2 cellular contexts compared by ENCODE assay signal in the genomic region with DNA sequence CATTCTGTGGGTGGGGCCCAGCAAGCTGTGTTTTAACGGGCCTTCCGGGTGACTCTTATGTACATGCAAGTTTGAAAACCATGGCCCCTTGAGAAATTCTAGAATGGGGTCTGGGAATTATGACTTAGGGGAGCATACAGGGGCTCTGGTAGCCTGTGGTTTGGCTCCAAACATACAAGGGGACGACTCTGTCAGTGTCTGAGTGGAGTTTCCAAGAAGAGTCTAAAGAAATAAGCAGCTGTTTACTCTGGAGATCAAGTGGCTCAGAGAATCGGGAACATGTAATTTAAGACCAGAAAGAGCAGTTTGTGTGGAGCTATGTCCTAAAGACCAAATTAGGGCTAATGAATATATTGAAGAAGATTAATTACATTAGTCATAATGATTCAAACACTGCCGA.
A peak's percentile ranks its signal among the peaks of the same experiment; 100 is the strongest.
TF ChIP-seq lines count a peak whose summit lies in the region.

No MANE protein-coding gene starts in this region.

TF ChIP-seq in HEK293, 187 proteins besides CTCF, POLR2A, EP300 and RAD21:
- TF ChIP-seq ZBTB6 (tag by site-specific recombination; IDR thresholded peaks at IDR 0.05) (no peak), SCRT2 (tag by site-specific recombination; IDR thresholded peaks at IDR 0.05) (no peak), ZNF843 (tag by site-specific recombination; IDR thresholded peaks at IDR 0.05) (no peak), ZBTB20 (tag by site-specific recombination; IDR thresholded peaks at IDR 0.05) (0 out of 2 replicates have a peak, but pooled peaks have one; percentile 36), MYNN (tag by site-specific recombination; IDR thresholded peaks at IDR 0.05; ENCODE audit: borderline replicate concordance) (no peak), HOXD13 (CRISPR knock-in tag; IDR thresholded peaks at IDR 0.05; ENCODE audit: borderline replicate concordance) (no peak), PBX3 (CRISPR knock-in tag; IDR thresholded peaks at IDR 0.05) (no peak), ZNF677 (tag by site-specific recombination; IDR thresholded peaks at IDR 0.05) (no peak), ZNF639 (tag by site-specific recombination; IDR thresholded peaks at IDR 0.05) (no peak)

TF ChIP-seq in K562, 482 proteins besides CTCF, POLR2A, EP300 and RAD21 (continued from another document):
- TF ChIP-seq, protein P1, sequence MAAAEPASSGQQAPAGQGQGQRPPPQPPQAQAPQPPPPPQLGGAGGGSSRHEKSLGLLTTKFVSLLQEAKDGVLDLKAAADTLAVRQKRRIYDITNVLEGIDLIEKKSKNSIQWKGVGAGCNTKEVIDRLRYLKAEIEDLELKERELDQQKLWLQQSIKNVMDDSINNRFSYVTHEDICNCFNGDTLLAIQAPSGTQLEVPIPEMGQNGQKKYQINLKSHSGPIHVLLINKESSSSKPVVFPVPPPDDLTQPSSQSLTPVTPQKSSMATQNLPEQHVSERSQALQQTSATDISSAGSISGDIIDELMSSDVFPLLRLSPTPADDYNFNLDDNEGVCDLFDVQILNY (CRISPR knock-in tag; IDR thresholded peaks at IDR 0.05) = no peak
- TF ChIP-seq NEUROD1 (IDR thresholded peaks at IDR 0.05; ENCODE audit: borderline replicate concordance, low read depth, low read length, partially characterized antibody) (no peak), ESRRA (IDR thresholded peaks at IDR 0.05; ENCODE audit: borderline replicate concordance, low read depth) (no peak), BRF1 (IDR thresholded peaks at IDR 0.05; ENCODE audit: borderline replicate concordance, extremely low read depth, insufficient read length) (no peak), SIN3B (IDR thresholded peaks at IDR 0.05; ENCODE audit: low read depth) (no peak), DEAF1 (CRISPR knock-in tag; IDR thresholded peaks at IDR 0.05) (no peak), FOXK2 (conservative IDR thresholded peaks at IDR 0.05 in 1 of 2, IDR thresholded peaks at IDR 0.05 in 1 of 2; ENCODE audit: low read depth in 2 of 2) (no peak)
